1 cellular context compared by ENCODE assay signal in the genomic region with DNA sequence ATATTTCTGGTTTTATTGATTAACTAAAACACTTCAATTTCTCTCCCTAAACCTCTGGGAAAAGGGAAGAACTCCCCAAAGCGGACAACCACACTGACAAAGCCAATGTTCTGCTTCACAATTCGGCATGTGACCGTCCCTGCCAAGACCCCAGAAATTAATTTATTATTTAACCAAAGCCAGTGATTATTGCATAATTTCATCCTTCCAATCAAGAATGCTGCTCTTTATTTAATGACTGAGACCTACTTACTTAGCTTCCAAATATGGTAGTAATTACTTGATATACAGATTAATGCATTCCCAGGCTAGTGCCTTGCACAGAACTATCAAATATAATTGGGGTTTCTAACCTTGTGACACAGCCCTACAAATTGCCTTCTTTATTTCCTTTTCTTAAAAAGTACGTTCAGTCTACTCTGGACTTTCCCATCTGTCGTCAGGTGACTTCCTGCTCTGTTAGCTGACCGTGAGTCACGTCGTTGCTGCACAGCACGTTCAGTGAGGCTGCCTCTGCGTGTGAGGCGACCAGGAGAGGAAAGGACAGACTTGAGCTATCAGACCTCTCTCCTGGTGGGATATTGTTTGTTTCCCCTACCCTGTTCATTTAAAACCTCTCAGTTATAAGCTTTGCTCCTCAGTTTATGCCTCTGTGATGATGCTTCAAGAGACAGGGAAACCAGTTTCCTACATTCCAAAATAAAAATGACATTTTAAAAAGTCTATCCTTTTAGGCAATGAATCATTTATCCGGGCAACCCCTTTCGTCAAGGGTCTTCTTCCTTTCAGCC.
A peak's percentile ranks its signal among the peaks of the same experiment; 100 is the strongest.
TF ChIP-seq lines count a peak whose summit lies in the region.

No MANE protein-coding gene starts in this region.

TF ChIP-seq in GM12878, 131 proteins besides CTCF, POLR2A, EP300 and RAD21 (continued from another document):
- TF ChIP-seq, protein P1, sequence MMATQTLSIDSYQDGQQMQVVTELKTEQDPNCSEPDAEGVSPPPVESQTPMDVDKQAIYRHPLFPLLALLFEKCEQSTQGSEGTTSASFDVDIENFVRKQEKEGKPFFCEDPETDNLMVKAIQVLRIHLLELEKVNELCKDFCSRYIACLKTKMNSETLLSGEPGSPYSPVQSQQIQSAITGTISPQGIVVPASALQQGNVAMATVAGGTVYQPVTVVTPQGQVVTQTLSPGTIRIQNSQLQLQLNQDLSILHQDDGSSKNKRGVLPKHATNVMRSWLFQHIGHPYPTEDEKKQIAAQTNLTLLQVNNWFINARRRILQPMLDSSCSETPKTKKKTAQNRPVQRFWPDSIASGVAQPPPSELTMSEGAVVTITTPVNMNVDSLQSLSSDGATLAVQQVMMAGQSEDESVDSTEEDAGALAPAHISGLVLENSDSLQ (IDR thresholded peaks at IDR 0.05) = 0 out of 2 replicates have a peak, but pooled peaks have one; percentile 5
- TF ChIP-seq IKZF2 (IDR thresholded peaks at IDR 0.05) (peak; percentile 62 to 71; a peak in 3 of 4 replicates), CHD2 (IDR thresholded peaks at IDR 0.05; ENCODE audit: borderline replicate concordance, low read depth, low read length) (0 out of 2 replicates have a peak, but pooled peaks have one; percentile 26), BCL11A (IDR thresholded peaks at IDR 0.05; ENCODE audit: low read depth, low read length) (0 out of 2 replicates have a peak, but pooled peaks have one; percentile 24), SMARCA5 (IDR thresholded peaks at IDR 0.05) (0 out of 2 replicates have a peak, but pooled peaks have one; percentile 47), BACH1 (IDR thresholded peaks at IDR 0.05; ENCODE audit: borderline replicate concordance) (peak; percentile 43; the same call in 1 of the 2 replicates), NBN (IDR thresholded peaks at IDR 0.05) (no peak; the same call in 1 of the 2 replicates), NR2F1 (conservative IDR thresholded peaks at IDR 0.05) (0 out of 2 replicates have a peak, but pooled peaks have one; percentile 44), ASH2L (IDR thresholded peaks at IDR 0.05; ENCODE audit: borderline replicate concordance, low read depth) (no peak), PML (IDR thresholded peaks at IDR 0.05; ENCODE audit: low read length) (peak; percentile 60; the same call in 1 of the 2 replicates), MTA2 (IDR thresholded peaks at IDR 0.05; ENCODE audit: low read depth) (peak; percentile 74), RUNX3 (IDR thresholded peaks at IDR 0.05; ENCODE audit: low read length) (peak; percentile 26; the same call in 1 of the 2 replicates), DPF2 (IDR thresholded peaks at IDR 0.05) (peak; percentile 61), RELA (IDR thresholded peaks at IDR 0.05; ENCODE audit: borderline replicate concordance, partially characterized antibody) (peak; percentile 76), HDAC2 (IDR thresholded peaks at IDR 0.05) (no peak), ZZZ3 (IDR thresholded peaks at IDR 0.05; ENCODE audit: control insufficient read depth, insufficient read length, low read depth) (no peak), SMAD1 (IDR thresholded peaks at IDR 0.05; ENCODE audit: low read depth, partially characterized antibody) (peak; percentile 62), ZNF24 (IDR thresholded peaks at IDR 0.05) (peak; percentile 35; the same call in 1 of the 2 replicates), ETV6 (conservative IDR thresholded peaks at IDR 0.05 in 1 of 2, IDR thresholded peaks at IDR 0.05 in 1 of 2; ENCODE audit: borderline replicate concordance in 1 of 2, low read depth in 1 of 2) (peak in 1 of 2 experiments; percentile 62; a peak in 2 of 4 replicates), FOXM1 (IDR thresholded peaks at IDR 0.05; ENCODE audit: low read depth, low read length) (peak; percentile 49; the same call in 1 of the 2 replicates), TCF3 (IDR thresholded peaks at IDR 0.05; ENCODE audit: borderline replicate concordance, insufficient read depth, low read depth, low read length) (no peak), SRF (IDR thresholded peaks at IDR 0.05; ENCODE audit: low read depth in 2 of 2, low read length in 2 of 2) (no peak), CREB1 (IDR thresholded peaks at IDR 0.05; ENCODE audit: low read depth) (peak; percentile 80)
- TF ChIP-seq, protein P2, sequence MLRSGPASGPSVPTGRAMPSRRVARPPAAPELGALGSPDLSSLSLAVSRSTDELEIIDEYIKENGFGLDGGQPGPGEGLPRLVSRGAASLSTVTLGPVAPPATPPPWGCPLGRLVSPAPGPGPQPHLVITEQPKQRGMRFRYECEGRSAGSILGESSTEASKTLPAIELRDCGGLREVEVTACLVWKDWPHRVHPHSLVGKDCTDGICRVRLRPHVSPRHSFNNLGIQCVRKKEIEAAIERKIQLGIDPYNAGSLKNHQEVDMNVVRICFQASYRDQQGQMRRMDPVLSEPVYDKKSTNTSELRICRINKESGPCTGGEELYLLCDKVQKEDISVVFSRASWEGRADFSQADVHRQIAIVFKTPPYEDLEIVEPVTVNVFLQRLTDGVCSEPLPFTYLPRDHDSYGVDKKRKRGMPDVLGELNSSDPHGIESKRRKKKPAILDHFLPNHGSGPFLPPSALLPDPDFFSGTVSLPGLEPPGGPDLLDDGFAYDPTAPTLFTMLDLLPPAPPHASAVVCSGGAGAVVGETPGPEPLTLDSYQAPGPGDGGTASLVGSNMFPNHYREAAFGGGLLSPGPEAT (IDR thresholded peaks at IDR 0.05; ENCODE audit: low read depth) = peak; percentile 76; the same call in 1 of the 2 replicates
- TF ChIP-seq, protein P3, sequence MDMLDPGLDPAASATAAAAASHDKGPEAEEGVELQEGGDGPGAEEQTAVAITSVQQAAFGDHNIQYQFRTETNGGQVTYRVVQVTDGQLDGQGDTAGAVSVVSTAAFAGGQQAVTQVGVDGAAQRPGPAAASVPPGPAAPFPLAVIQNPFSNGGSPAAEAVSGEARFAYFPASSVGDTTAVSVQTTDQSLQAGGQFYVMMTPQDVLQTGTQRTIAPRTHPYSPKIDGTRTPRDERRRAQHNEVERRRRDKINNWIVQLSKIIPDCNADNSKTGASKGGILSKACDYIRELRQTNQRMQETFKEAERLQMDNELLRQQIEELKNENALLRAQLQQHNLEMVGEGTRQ (IDR thresholded peaks at IDR 0.05; ENCODE audit: borderline replicate concordance, low read depth, low read length) = peak; percentile 72
- TF ChIP-seq, protein P4, sequence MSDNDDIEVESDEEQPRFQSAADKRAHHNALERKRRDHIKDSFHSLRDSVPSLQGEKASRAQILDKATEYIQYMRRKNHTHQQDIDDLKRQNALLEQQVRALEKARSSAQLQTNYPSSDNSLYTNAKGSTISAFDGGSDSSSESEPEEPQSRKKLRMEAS (IDR thresholded peaks at IDR 0.05; ENCODE audit: low read depth, low read length) = peak; percentile 84
